Comparison of ENCODE assay signal across 8 cellular contexts in genomic region chr16:66899310-66899944, GRCh38. TPM values are rescaled to one million over a fixed set of nuclear protein-coding genes. Genes with fewer than 3 reads are reported as not detected.
DNase-seq lines count a peak whose midpoint lies in the region; ATAC-seq and TF ChIP-seq lines count a peak whose summit lies in the region.

No MANE protein-coding gene starts in this region.

- no peaks in the 10 kb centered on the region for H3K4me1 ChIP-seq in breast epithelium

- no peaks in the 10 kb centered on the region for H3K27me3 ChIP-seq in breast epithelium

- intact Hi-C loops in breast epithelium (cut with DNase I; ENCODE audit: low total_unique reads), result no loop called here
- intact Hi-C loops in activated CD4-positive, alpha-beta T cell treated with anti-CD3 and anti-CD28 coated beads, Interleukin-2, amount 10 ng/mL, durations not matched to agents 24 days and 14 days (cut with micrococcal nuclease), result no loop called here

- no peak overlapping the region for H3K4me3 Mint-ChIP-seq in stimulated activated naive B cell treated with anti-CD40 and anti-IgM and Interleukin-4, amounts not matched to agents 10 μg/mL and 1 μg/mL and 100 μg/mL, for 72 hours
- H3K4me3 Mint-ChIP-seq in activated CD4-positive, alpha-beta T cell treated with anti-CD3 and anti-CD28 coated beads, Interleukin-2, amount 10 ng/mL, durations not matched to agents 24 days and 14 days, result no peak overlapping the region
- no peak overlapping the region for H3K4me3 Mint-ChIP-seq in effector memory CD8-positive, alpha-beta T cell

- ATAC-seq in left lobe of liver, result peak; percentile 84
- ATAC-seq in stimulated activated naive B cell treated with anti-CD40 and anti-IgM and Interleukin-4, amounts not matched to agents 10 μg/mL and 1 μg/mL and 100 μg/mL, for 72 hours (replicated peaks), result no peak
- no peak for ATAC-seq in effector memory CD8-positive, alpha-beta T cell (replicated peaks)

- no peaks in the 10 kb centered on the region for H3K36me3 ChIP-seq in breast epithelium

- H3K27ac ChIP-seq in breast epithelium, result peak overlapping the region; percentile 68 to 84

- peaks cover 5 to 10% of the 10 kb centered on the region in 2 donors for H3K4me1 Mint-ChIP-seq in stimulated activated naive B cell treated with anti-CD40 and anti-IgM and Interleukin-4, amounts not matched to agents 10 μg/mL and 1 μg/mL and 100 μg/mL, for 72 hours
- H3K4me1 Mint-ChIP-seq in activated CD4-positive, alpha-beta T cell treated with anti-CD3 and anti-CD28 coated beads, Interleukin-2, amount 10 ng/mL, durations not matched to agents 24 days and 14 days, result peaks cover 9% of the 10 kb centered on the region
- H3K4me1 Mint-ChIP-seq in effector memory CD8-positive, alpha-beta T cell (ENCODE audit: low read depth in 2 of 2), result peaks cover 0 to 11% of the 10 kb centered on the region in 2 donors

- peak; percentile 17 for DNase-seq in HT1080 (ENCODE audit: low read depth)
- no peak for DNase-seq in breast epithelium (ENCODE audit: low spot score in 2 of 2)
- DNase-seq in left lobe of liver (ENCODE audit: low spot score), result peak; percentile 82
- no peak for DNase-seq in stimulated activated naive B cell treated with anti-CD40 and anti-IgM and Interleukin-4, amounts not matched to agents 10 μg/mL and 1 μg/mL and 100 μg/mL, for 72 hours
- DNase-seq in activated naive CD4-positive, alpha-beta T cell (lab: John Stamatoyannopoulos, UW), result no peak
- no peak for DNase-seq in activated CD4-positive, alpha-beta T cell treated with anti-CD3 and anti-CD28 coated beads, Interleukin-2, amount 10 ng/mL, durations not matched to agents 24 days and 14 days
- DNase-seq in CD1c-positive myeloid dendritic cell (ENCODE audit: extremely low spot score), result no peak
- no peak for DNase-seq in effector memory CD8-positive, alpha-beta T cell

- no peak for TF ChIP-seq POLR2A in breast epithelium (IDR thresholded peaks at IDR 0.05)

- H3K9me3 Mint-ChIP-seq in stimulated activated naive B cell treated with anti-CD40 and anti-IgM and Interleukin-4, amounts not matched to agents 10 μg/mL and 1 μg/mL and 100 μg/mL, for 72 hours, result no peaks in the 10 kb centered on the region
- H3K9me3 Mint-ChIP-seq in activated CD4-positive, alpha-beta T cell treated with anti-CD3 and anti-CD28 coated beads, Interleukin-2, amount 10 ng/mL, durations not matched to agents 24 days and 14 days, result no peaks in the 10 kb centered on the region
- no peaks in the 10 kb centered on the region for H3K9me3 Mint-ChIP-seq in effector memory CD8-positive, alpha-beta T cell

- peaks cover 0 to 4% of the 10 kb centered on the region in 2 donors for H3K27me3 Mint-ChIP-seq in stimulated activated naive B cell treated with anti-CD40 and anti-IgM and Interleukin-4, amounts not matched to agents 10 μg/mL and 1 μg/mL and 100 μg/mL, for 72 hours
- H3K27me3 Mint-ChIP-seq in activated CD4-positive, alpha-beta T cell treated with anti-CD3 and anti-CD28 coated beads, Interleukin-2, amount 10 ng/mL, durations not matched to agents 24 days and 14 days, result no peaks in the 10 kb centered on the region
- H3K27me3 Mint-ChIP-seq in effector memory CD8-positive, alpha-beta T cell, result no peaks in the 10 kb centered on the region

- H3K27ac Mint-ChIP-seq in stimulated activated naive B cell treated with anti-CD40 and anti-IgM and Interleukin-4, amounts not matched to agents 10 μg/mL and 1 μg/mL and 100 μg/mL, for 72 hours, result peak overlapping the region; percentile 39
- no peak overlapping the region for H3K27ac Mint-ChIP-seq in activated CD4-positive, alpha-beta T cell treated with anti-CD3 and anti-CD28 coated beads, Interleukin-2, amount 10 ng/mL, durations not matched to agents 24 days and 14 days
- H3K27ac Mint-ChIP-seq in effector memory CD8-positive, alpha-beta T cell, result no peak overlapping the region

- no peak for TF ChIP-seq CTCF in breast epithelium (IDR thresholded peaks at IDR 0.05)

- H3K4me3 ChIP-seq in breast epithelium, result no peak overlapping the region

- no peaks in the 10 kb centered on the region for H3K9me3 ChIP-seq in breast epithelium

- H3K36me3 Mint-ChIP-seq in stimulated activated naive B cell treated with anti-CD40 and anti-IgM and Interleukin-4, amounts not matched to agents 10 μg/mL and 1 μg/mL and 100 μg/mL, for 72 hours, result peaks cover 3 to 7% of the 10 kb centered on the region in 2 donors
- H3K36me3 Mint-ChIP-seq in activated CD4-positive, alpha-beta T cell treated with anti-CD3 and anti-CD28 coated beads, Interleukin-2, amount 10 ng/mL, durations not matched to agents 24 days and 14 days (ENCODE audit: low read depth), result peaks cover 4% of the 10 kb centered on the region
- H3K36me3 Mint-ChIP-seq in effector memory CD8-positive, alpha-beta T cell (ENCODE audit: insufficient read depth), result no peaks in the 10 kb centered on the region

RNA-seq across cellular contexts. Expression of gene PDP2, which starts 19.1 kb away (rescaled TPM):
- 10.6 and 12.1 TPM in 2 replicates for total RNA-seq in HT1080 (2014; rRNA removed; shearing (Covaris generic))
- 7.7 and 8.7 TPM in 2 replicates for polyA plus RNA-seq in HT1080 (2015; cell fraction: cytosol; rRNA removed)
- polyA plus RNA-seq in HT1080 (2015; cell fraction: nucleus; rRNA removed), result 15.0 and 18.2 TPM in 2 replicates
- 10 to 100 TPM in 1 of 3 donors, 1 to 10 TPM in 2; 8.8 to 18.6 (median 9.4) TPM for total RNA-seq in breast epithelium
- total RNA-seq in left lobe of liver, result 12.3 TPM
- 48.0 and 51.8 TPM in 2 replicates for total RNA-seq in activated CD4-positive, alpha-beta T cell treated with anti-CD3 and anti-CD28 coated beads, Interleukin-2, amount 10 ng/mL, durations not matched to agents 24 days and 14 days

RNA-seq across cellular contexts. Expression of gene CDH16, which starts 19.3 kb away (rescaled TPM):
- total RNA-seq in HT1080 (2014; rRNA removed; shearing (Covaris generic)), result not detected in 2 replicates
- not detected in 2 replicates for polyA plus RNA-seq in HT1080 (2015; cell fraction: cytosol; rRNA removed)
- not detected in 2 replicates for polyA plus RNA-seq in HT1080 (2015; cell fraction: nucleus; rRNA removed)
- total RNA-seq in breast epithelium (not detected), left lobe of liver (not detected)
- total RNA-seq in activated CD4-positive, alpha-beta T cell treated with anti-CD3 and anti-CD28 coated beads, Interleukin-2, amount 10 ng/mL, durations not matched to agents 24 days and 14 days, result not detected in 2 replicates

RNA-seq across cellular contexts. Expression of gene RRAD, which starts 25.9 kb away (rescaled TPM):
- 0.13 TPM in 1 of 2 replicates, not detected in the other for total RNA-seq in HT1080 (2014; rRNA removed; shearing (Covaris generic))
- 0.56 and 0.71 TPM in 2 replicates for polyA plus RNA-seq in HT1080 (2015; cell fraction: cytosol; rRNA removed)
- polyA plus RNA-seq in HT1080 (2015; cell fraction: nucleus; rRNA removed), result 1.2 and 1.3 TPM in 2 replicates
- total RNA-seq in breast epithelium, result 10 to 100 TPM in 1 of 3 donors, 1 to 10 TPM in 2; 7.7 to 11.1 (median 8.0) TPM
- total RNA-seq in left lobe of liver, result 0.98 TPM
- total RNA-seq in activated CD4-positive, alpha-beta T cell treated with anti-CD3 and anti-CD28 coated beads, Interleukin-2, amount 10 ng/mL, durations not matched to agents 24 days and 14 days, result 1.3 TPM in 2 replicates

RNA-seq across cellular contexts. Expression of gene CIAO2B, which starts 34.8 kb away (rescaled TPM):
- 230 and 244 TPM in 2 replicates for total RNA-seq in HT1080 (2014; rRNA removed; shearing (Covaris generic))
- polyA plus RNA-seq in HT1080 (2015; cell fraction: cytosol; rRNA removed), result 159 and 202 TPM in 2 replicates
- 63.4 and 70.7 TPM in 2 replicates for polyA plus RNA-seq in HT1080 (2015; cell fraction: nucleus; rRNA removed)
- 10 to 100 TPM; 45.7 to 77.3 (median 65.4) TPM for total RNA-seq in breast epithelium
- total RNA-seq in left lobe of liver, result 42.6 TPM
- 170 and 176 TPM in 2 replicates for total RNA-seq in activated CD4-positive, alpha-beta T cell treated with anti-CD3 and anti-CD28 coated beads, Interleukin-2, amount 10 ng/mL, durations not matched to agents 24 days and 14 days

RNA-seq across cellular contexts. Expression of gene CES2, which starts 35.9 kb away (rescaled TPM):
- 19.3 and 24.0 TPM in 2 replicates for total RNA-seq in HT1080 (2014; rRNA removed; shearing (Covaris generic))
- 24.5 and 26.0 TPM in 2 replicates for polyA plus RNA-seq in HT1080 (2015; cell fraction: cytosol; rRNA removed)
- polyA plus RNA-seq in HT1080 (2015; cell fraction: nucleus; rRNA removed), result 28.3 and 30.0 TPM in 2 replicates
- total RNA-seq in breast epithelium (10 to 100 TPM; 25.9 to 33.1 (median 31.9) TPM), left lobe of liver (286 TPM)
- 30.6 and 33.6 TPM in 2 replicates for total RNA-seq in activated CD4-positive, alpha-beta T cell treated with anti-CD3 and anti-CD28 coated beads, Interleukin-2, amount 10 ng/mL, durations not matched to agents 24 days and 14 days

Comparison
In these comparisons a context has a peak if more than half of its experiments do, and no peak if none do; other contexts are left out.
1. DNase-seq: peak in HT1080 (single experiment) and left lobe of liver (single experiment); none in breast epithelium (0 of 2), stimulated activated naive B cell treated with anti-CD40 and anti-IgM and Interleukin-4, amounts not matched to agents 10 μg/mL and 1 μg/mL and 100 μg/mL, for 72 hours (single experiment), activated naive CD4-positive, alpha-beta T cell (0 of 4), activated CD4-positive, alpha-beta T cell treated with anti-CD3 and anti-CD28 coated beads, Interleukin-2, amount 10 ng/mL, durations not matched to agents 24 days and 14 days (single experiment), CD1c-positive myeloid dendritic cell (single experiment) and effector memory CD8-positive, alpha-beta T cell (0 of 3).